Comparison of ENCODE assay signal across 1 cellular context in the genomic region with DNA sequence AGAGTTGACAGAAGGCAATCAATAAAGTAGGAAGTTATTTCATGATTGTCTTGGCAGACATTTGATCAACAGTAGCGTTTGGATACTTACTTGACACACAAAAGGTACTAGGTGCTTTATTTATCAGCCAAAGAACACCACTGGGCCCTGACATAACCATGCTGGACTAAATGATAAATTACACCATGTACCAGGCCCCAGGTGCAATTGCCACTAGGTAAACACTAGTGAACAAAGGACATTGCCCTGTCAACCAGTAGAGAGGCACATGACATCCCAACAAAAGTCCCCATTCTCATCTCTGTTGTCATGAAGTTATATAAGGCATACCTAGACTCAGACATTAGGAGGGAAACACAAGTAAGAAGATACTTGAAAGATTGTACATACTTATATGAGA.
TF ChIP-seq lines count a peak whose summit lies in the region.

No MANE protein-coding gene starts in this region.

TF ChIP-seq in GM12878, 131 proteins besides CTCF, POLR2A, EP300 and RAD21 (continued from another document):
- TF ChIP-seq, protein P1, sequence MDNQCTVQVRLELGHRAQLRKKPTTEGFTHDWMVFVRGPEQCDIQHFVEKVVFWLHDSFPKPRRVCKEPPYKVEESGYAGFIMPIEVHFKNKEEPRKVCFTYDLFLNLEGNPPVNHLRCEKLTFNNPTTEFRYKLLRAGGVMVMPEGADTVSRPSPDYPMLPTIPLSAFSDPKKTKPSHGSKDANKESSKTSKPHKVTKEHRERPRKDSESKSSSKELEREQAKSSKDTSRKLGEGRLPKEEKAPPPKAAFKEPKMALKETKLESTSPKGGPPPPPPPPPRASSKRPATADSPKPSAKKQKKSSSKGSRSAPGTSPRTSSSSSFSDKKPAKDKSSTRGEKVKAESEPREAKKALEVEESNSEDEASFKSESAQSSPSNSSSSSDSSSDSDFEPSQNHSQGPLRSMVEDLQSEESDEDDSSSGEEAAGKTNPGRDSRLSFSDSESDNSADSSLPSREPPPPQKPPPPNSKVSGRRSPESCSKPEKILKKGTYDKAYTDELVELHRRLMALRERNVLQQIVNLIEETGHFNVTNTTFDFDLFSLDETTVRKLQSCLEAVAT (IDR thresholded peaks at IDR 0.05) = no peak
- TF ChIP-seq HDGF (IDR thresholded peaks at IDR 0.05) = no peak
- TF ChIP-seq, protein P2, sequence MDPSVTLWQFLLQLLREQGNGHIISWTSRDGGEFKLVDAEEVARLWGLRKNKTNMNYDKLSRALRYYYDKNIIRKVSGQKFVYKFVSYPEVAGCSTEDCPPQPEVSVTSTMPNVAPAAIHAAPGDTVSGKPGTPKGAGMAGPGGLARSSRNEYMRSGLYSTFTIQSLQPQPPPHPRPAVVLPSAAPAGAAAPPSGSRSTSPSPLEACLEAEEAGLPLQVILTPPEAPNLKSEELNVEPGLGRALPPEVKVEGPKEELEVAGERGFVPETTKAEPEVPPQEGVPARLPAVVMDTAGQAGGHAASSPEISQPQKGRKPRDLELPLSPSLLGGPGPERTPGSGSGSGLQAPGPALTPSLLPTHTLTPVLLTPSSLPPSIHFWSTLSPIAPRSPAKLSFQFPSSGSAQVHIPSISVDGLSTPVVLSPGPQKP (IDR thresholded peaks at IDR 0.05; ENCODE audit: low read depth, low read length) = no peak
